ENCODE assay signal across 17 cellular contexts in genomic region chr1:234870582-234870981, GRCh38.
"Had no signal": no experiment of that assay in that cellular context is flagged by ENCODE, and none has a peak within 500 bp of the region (broad histone marks: within the 10 kb centered on the region; RNA-seq: fewer than 3 reads in every experiment).

No MANE protein-coding gene starts in this region.

- H3K4me3 ChIP-seq: body of pancreas, tibial artery had no signal

- H3K4me1 Mint-ChIP-seq: WTC11 had no signal

- H3K27me3 ChIP-seq: body of pancreas, foreskin keratinocyte, tibial artery had no signal

- H3K4me3 Mint-ChIP-seq: activated CD4-positive, alpha-beta memory T cell treated with anti-CD3 and anti-CD28 coated beads for 36 hours; endodermal cell; naive thymus-derived CD4-positive, alpha-beta T cell; WTC11 had no signal

- H3K36me3 Mint-ChIP-seq: WTC11 had no signal

- H3K9me3 ChIP-seq: body of pancreas, tibial artery had no signal

- DNase-seq: activated CD4-positive, alpha-beta memory T cell treated with anti-CD3 and anti-CD28 coated beads for 36 hours; activated CD4-positive, alpha-beta T cell treated with anti-CD3 and anti-CD28 coated beads for 4 hours; activated naive CD4-positive, alpha-beta T cell treated with Interleukin-2 at 50 U/mL for 16 hours; activated T-cell treated with anti-CD3 and anti-CD28 coated beads for 4 hours; body of pancreas; endodermal cell; foreskin keratinocyte; left ventricle myocardium superior; mesendoderm; naive thymus-derived CD4-positive, alpha-beta T cell; retina; stimulated activated CD4-positive, alpha-beta T cell treated with anti-CD3 and anti-CD28 coated beads, Interleukin-1b, Interleukin-23, amount 100 ng/mL, for 48 hours; stimulated activated CD8-positive, alpha-beta memory T cell treated with anti-CD3 and anti-CD28 coated beads, Interleukin-4, amount 100 ng/mL, for 48 hours; stimulated activated naive CD4-positive, alpha-beta T cell treated with Interleukin-2 at 50 U/mL for 16 hours had no signal

- H3K36me3 ChIP-seq: tibial artery had no signal

- H3K27ac Mint-ChIP-seq: activated CD4-positive, alpha-beta memory T cell treated with anti-CD3 and anti-CD28 coated beads for 36 hours; endodermal cell; WTC11 had no signal

- H3K27me3 Mint-ChIP-seq: activated CD4-positive, alpha-beta memory T cell treated with anti-CD3 and anti-CD28 coated beads for 36 hours; naive thymus-derived CD4-positive, alpha-beta T cell had no signal

- H3K4me1 ChIP-seq: parathyroid adenoma had no signal

- H3K27ac ChIP-seq: body of pancreas, foreskin keratinocyte, parathyroid adenoma had no signal

- ATAC-seq: body of pancreas; foreskin keratinocyte; naive thymus-derived CD4-positive, alpha-beta T cell; WTC11 had no signal

- H3K79me2 ChIP-seq: parathyroid adenoma had no signal

- H2AFZ ChIP-seq: parathyroid adenoma had no signal
